1 cellular context compared by ENCODE assay signal in genomic region chr1:231332761-231333160, GRCh38.
TF ChIP-seq lines count a peak whose summit lies in the region.

No MANE protein-coding gene starts in this region.

TF ChIP-seq in GM23338, 12 proteins besides CTCF, POLR2A, EP300 and RAD21 (continued from another document):
- TF ChIP-seq, protein P1, sequence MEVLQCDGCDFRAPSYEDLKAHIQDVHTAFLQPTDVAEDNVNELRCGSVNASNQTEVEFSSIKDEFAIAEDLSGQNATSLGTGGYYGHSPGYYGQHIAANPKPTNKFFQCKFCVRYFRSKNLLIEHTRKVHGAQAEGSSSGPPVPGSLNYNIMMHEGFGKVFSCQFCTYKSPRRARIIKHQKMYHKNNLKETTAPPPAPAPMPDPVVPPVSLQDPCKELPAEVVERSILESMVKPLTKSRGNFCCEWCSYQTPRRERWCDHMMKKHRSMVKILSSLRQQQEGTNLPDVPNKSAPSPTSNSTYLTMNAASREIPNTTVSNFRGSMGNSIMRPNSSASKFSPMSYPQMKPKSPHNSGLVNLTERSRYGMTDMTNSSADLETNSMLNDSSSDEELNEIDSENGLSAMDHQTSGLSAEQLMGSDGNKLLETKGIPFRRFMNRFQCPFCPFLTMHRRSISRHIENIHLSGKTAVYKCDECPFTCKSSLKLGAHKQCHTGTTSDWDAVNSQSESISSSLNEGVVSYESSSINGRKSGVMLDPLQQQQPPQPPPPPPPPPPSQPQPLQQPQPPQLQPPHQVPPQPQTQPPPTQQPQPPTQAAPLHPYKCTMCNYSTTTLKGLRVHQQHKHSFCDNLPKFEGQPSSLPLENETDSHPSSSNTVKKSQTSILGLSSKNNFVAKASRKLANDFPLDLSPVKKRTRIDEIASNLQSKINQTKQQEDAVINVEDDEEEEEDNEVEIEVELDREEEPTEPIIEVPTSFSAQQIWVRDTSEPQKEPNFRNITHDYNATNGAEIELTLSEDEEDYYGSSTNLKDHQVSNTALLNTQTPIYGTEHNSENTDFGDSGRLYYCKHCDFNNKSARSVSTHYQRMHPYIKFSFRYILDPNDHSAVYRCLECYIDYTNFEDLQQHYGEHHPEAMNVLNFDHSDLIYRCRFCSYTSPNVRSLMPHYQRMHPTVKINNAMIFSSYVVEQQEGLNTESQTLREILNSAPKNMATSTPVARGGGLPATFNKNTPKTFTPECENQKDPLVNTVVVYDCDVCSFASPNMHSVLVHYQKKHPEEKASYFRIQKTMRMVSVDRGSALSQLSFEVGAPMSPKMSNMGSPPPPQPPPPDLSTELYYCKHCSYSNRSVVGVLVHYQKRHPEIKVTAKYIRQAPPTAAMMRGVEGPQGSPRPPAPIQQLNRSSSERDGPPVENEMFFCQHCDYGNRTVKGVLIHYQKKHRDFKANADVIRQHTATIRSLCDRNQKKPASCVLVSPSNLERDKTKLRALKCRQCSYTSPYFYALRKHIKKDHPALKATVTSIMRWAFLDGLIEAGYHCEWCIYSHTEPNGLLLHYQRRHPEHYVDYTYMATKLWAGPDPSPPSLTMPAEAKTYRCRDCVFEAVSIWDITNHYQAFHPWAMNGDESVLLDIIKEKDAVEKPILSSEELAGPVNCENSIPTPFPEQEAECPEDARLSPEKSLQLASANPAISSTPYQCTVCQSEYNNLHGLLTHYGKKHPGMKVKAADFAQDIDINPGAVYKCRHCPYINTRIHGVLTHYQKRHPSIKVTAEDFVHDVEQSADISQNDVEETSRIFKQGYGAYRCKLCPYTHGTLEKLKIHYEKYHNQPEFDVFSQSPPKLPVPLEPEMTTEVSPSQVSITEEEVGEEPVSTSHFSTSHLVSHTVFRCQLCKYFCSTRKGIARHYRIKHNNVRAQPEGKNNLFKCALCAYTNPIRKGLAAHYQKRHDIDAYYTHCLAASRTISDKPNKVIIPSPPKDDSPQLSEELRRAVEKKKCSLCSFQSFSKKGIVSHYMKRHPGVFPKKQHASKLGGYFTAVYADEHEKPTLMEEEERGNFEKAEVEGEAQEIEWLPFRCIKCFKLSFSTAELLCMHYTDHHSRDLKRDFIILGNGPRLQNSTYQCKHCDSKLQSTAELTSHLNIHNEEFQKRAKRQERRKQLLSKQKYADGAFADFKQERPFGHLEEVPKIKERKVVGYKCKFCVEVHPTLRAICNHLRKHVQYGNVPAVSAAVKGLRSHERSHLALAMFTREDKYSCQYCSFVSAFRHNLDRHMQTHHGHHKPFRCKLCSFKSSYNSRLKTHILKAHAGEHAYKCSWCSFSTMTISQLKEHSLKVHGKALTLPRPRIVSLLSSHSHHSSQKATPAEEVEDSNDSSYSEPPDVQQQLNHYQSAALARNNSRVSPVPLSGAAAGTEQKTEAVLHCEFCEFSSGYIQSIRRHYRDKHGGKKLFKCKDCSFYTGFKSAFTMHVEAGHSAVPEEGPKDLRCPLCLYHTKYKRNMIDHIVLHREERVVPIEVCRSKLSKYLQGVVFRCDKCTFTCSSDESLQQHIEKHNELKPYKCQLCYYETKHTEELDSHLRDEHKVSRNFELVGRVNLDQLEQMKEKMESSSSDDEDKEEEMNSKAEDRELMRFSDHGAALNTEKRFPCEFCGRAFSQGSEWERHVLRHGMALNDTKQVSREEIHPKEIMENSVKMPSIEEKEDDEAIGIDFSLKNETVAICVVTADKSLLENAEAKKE (CRISPR knock-in tag; IDR thresholded peaks at IDR 0.05) = no peak
- TF ChIP-seq POLR2AphosphoS5 (IDR thresholded peaks at IDR 0.05; ENCODE audit: low read depth) (no peak), JUNB (IDR thresholded peaks at IDR 0.05; ENCODE audit: unreplicated experiment) (no peak), EZH2 (IDR thresholded peaks at IDR 0.05; ENCODE audit: low read depth, unreplicated experiment) (no peak), EZH2phosphoT487 (IDR thresholded peaks at IDR 0.05; ENCODE audit: unreplicated experiment) (no peak), ZNF331 (CRISPR knock-in tag; IDR thresholded peaks at IDR 0.05; ENCODE audit: low read depth) (no peak), NANOG (IDR thresholded peaks at IDR 0.05; ENCODE audit: borderline replicate concordance) (no peak), STAT1 (IDR thresholded peaks at IDR 0.05; ENCODE audit: unreplicated experiment) (no peak), REST (IDR thresholded peaks at IDR 0.05; ENCODE audit: unreplicated experiment) (no peak)
- TF ChIP-seq, protein P2, sequence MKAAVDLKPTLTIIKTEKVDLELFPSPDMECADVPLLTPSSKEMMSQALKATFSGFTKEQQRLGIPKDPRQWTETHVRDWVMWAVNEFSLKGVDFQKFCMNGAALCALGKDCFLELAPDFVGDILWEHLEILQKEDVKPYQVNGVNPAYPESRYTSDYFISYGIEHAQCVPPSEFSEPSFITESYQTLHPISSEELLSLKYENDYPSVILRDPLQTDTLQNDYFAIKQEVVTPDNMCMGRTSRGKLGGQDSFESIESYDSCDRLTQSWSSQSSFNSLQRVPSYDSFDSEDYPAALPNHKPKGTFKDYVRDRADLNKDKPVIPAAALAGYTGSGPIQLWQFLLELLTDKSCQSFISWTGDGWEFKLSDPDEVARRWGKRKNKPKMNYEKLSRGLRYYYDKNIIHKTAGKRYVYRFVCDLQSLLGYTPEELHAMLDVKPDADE (IDR thresholded peaks at IDR 0.05) = no peak
